In genomic region chr14:55271572-55272414, GRCh38 we compare ENCODE assay signal across 1 cellular context.
A peak's percentile ranks its signal among the peaks of the same experiment; 100 is the strongest.
TF ChIP-seq lines count a peak whose summit lies in the region.

No MANE protein-coding gene starts in this region.

TF ChIP-seq in HEK293, 187 proteins besides CTCF, POLR2A, EP300 and RAD21 (continued from another document and continues in another):
- TF ChIP-seq PRDM2 (tag by site-specific recombination; IDR thresholded peaks at IDR 0.05; ENCODE audit: borderline replicate concordance) (no peak), TCF7L2 (IDR thresholded peaks at IDR 0.05; ENCODE audit: borderline replicate concordance, low read depth, low read length) (no peak), PRDM4 (tag by site-specific recombination; IDR thresholded peaks at IDR 0.05) (no peak), ZNF518A (tag by site-specific recombination; conservative IDR thresholded peaks at IDR 0.05; ENCODE audit: low read depth) (no peak), ZNF366 (tag by site-specific recombination; conservative IDR thresholded peaks at IDR 0.05) (no peak), ZNF558 (tag by site-specific recombination; IDR thresholded peaks at IDR 0.05) (no peak), RBAK (tag by site-specific recombination; IDR thresholded peaks at IDR 0.05) (no peak), ZNF571 (tag by site-specific recombination; IDR thresholded peaks at IDR 0.05) (no peak), ZFP41 (tag by site-specific recombination; IDR thresholded peaks at IDR 0.05; ENCODE audit: borderline replicate concordance) (no peak), ATF2 (tag by site-specific recombination; IDR thresholded peaks at IDR 0.05; ENCODE audit: low read depth) (peak; percentile 95), SETDB1 (IDR thresholded peaks at IDR 0.05; ENCODE audit: insufficient read length, low read length) (no peak), ZNF426 (tag by site-specific recombination; IDR thresholded peaks at IDR 0.05) (no peak), ZNF354C (tag by site-specific recombination; IDR thresholded peaks at IDR 0.05; ENCODE audit: borderline replicate concordance, low read depth) (no peak), SP2 (tag by site-specific recombination; IDR thresholded peaks at IDR 0.05) (peak; percentile 42), SCRT2 (tag by site-specific recombination; IDR thresholded peaks at IDR 0.05) (no peak), GFI1B (tag by site-specific recombination; IDR thresholded peaks at IDR 0.05) (no peak), GLIS1 (tag by site-specific recombination; IDR thresholded peaks at IDR 0.05) (no peak), ZNF449 (tag by site-specific recombination; IDR thresholded peaks at IDR 0.05) (no peak), ZNF549 (tag by site-specific recombination; IDR thresholded peaks at IDR 0.05) (no peak), HOXC10 (CRISPR knock-in tag; IDR thresholded peaks at IDR 0.05) (no peak), ZNF274 (IDR thresholded peaks at IDR 0.05; ENCODE audit: low read length) (no peak), ZNF274 (tag by site-specific recombination; IDR thresholded peaks at IDR 0.05; ENCODE audit: borderline replicate concordance) (no peak), ZNF394 (tag by site-specific recombination; IDR thresholded peaks at IDR 0.05; ENCODE audit: borderline replicate concordance) (no peak)
- TF ChIP-seq, protein P1, sequence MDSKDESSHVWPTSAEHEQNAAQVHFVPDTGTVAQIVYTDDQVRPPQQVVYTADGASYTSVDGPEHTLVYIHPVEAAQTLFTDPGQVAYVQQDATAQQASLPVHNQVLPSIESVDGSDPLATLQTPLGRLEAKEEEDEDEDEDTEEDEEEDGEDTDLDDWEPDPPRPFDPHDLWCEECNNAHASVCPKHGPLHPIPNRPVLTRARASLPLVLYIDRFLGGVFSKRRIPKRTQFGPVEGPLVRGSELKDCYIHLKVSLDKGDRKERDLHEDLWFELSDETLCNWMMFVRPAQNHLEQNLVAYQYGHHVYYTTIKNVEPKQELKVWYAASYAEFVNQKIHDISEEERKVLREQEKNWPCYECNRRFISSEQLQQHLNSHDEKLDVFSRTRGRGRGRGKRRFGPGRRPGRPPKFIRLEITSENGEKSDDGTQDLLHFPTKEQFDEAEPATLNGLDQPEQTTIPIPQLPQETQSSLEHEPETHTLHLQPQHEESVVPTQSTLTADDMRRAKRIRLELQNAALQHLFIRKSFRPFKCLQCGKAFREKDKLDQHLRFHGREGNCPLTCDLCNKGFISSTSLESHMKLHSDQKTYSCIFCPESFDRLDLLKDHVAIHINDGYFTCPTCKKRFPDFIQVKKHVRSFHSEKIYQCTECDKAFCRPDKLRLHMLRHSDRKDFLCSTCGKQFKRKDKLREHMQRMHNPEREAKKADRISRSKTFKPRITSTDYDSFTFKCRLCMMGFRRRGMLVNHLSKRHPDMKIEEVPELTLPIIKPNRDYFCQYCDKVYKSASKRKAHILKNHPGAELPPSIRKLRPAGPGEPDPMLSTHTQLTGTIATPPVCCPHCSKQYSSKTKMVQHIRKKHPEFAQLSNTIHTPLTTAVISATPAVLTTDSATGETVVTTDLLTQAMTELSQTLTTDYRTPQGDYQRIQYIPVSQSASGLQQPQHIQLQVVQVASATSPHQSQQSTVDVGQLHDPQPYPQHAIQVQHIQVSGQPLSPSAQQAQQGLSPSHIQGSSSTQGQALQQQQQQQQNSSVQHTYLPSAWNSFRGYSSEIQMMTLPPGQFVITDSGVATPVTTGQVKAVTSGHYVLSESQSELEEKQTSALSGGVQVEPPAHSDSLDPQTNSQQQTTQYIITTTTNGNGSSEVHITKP (tag by site-specific recombination; IDR thresholded peaks at IDR 0.05) = peak; percentile 58
- TF ChIP-seq, protein P2, sequence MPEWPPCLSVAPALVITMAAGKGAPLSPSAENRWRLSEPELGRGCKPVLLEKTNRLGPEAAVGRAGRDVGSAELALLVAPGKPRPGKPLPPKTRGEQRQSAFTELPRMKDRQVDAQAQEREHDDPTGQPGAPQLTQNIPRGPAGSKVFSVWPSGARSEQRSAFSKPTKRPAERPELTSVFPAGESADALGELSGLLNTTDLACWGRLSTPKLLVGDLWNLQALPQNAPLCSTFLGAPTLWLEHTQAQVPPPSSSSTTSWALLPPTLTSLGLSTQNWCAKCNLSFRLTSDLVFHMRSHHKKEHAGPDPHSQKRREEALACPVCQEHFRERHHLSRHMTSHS (tag by site-specific recombination; IDR thresholded peaks at IDR 0.05) = no peak
- TF ChIP-seq, protein P3, sequence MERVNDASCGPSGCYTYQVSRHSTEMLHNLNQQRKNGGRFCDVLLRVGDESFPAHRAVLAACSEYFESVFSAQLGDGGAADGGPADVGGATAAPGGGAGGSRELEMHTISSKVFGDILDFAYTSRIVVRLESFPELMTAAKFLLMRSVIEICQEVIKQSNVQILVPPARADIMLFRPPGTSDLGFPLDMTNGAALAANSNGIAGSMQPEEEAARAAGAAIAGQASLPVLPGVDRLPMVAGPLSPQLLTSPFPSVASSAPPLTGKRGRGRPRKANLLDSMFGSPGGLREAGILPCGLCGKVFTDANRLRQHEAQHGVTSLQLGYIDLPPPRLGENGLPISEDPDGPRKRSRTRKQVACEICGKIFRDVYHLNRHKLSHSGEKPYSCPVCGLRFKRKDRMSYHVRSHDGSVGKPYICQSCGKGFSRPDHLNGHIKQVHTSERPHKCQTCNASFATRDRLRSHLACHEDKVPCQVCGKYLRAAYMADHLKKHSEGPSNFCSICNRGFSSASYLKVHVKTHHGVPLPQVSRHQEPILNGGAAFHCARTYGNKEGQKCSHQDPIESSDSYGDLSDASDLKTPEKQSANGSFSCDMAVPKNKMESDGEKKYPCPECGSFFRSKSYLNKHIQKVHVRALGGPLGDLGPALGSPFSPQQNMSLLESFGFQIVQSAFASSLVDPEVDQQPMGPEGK (tag by site-specific recombination; IDR thresholded peaks at IDR 0.05) = peak; percentile 61
- TF ChIP-seq, protein P4, sequence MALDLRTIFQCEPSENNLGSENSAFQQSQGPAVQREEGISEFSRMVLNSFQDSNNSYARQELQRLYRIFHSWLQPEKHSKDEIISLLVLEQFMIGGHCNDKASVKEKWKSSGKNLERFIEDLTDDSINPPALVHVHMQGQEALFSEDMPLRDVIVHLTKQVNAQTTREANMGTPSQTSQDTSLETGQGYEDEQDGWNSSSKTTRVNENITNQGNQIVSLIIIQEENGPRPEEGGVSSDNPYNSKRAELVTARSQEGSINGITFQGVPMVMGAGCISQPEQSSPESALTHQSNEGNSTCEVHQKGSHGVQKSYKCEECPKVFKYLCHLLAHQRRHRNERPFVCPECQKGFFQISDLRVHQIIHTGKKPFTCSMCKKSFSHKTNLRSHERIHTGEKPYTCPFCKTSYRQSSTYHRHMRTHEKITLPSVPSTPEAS (tag by site-specific recombination; IDR thresholded peaks at IDR 0.05) = no peak
